ENCODE assay signal across 1 cellular context in the genomic region with DNA sequence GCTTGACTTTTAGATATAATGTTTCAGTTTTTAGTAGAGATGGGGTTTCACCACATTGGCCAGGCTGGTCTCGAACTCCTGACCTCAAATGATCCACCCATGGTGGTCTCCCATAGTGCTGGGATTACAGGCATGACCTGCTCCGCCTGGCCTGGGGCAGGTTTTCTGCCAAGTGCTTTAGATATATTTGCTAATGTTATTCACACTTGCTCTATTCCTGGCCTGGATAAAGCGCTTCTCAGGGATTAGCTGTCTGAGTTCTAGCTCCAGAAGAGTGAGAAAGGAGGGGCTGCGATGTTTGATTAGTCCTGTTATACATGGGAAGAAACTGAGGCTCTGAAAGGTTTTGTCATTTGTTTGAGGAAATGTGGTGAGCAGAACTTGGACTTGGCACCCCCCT.
TF ChIP-seq lines count a peak whose summit lies in the region.

No MANE protein-coding gene starts in this region.

TF ChIP-seq in WTC11, 78 proteins besides CTCF, POLR2A, EP300 and RAD21 (continued from another document):
- TF ChIP-seq PREB (CRISPR knock-in tag; IDR thresholded peaks at IDR 0.05; ENCODE audit: borderline replicate concordance), result no peak
- TF ChIP-seq, protein P1, sequence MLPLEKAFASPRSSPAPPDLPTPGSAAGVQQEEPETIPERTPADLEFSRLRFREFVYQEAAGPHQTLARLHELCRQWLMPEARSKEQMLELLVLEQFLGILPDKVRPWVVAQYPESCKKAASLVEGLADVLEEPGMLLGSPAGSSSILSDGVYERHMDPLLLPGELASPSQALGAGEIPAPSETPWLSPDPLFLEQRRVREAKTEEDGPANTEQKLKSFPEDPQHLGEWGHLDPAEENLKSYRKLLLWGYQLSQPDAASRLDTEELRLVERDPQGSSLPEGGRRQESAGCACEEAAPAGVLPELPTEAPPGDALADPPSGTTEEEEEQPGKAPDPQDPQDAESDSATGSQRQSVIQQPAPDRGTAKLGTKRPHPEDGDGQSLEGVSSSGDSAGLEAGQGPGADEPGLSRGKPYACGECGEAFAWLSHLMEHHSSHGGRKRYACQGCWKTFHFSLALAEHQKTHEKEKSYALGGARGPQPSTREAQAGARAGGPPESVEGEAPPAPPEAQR (CRISPR knock-in tag; IDR thresholded peaks at IDR 0.05), result no peak
- TF ChIP-seq RELA (CRISPR knock-in tag; IDR thresholded peaks at IDR 0.05; ENCODE audit: borderline replicate concordance), result no peak
- no peak for TF ChIP-seq E2F5 (CRISPR knock-in tag; IDR thresholded peaks at IDR 0.05)
- no peak for TF ChIP-seq ZNF219 (CRISPR knock-in tag; IDR thresholded peaks at IDR 0.05; ENCODE audit: borderline replicate concordance)
- TF ChIP-seq OVOL2 (CRISPR knock-in tag; IDR thresholded peaks at IDR 0.05; ENCODE audit: borderline replicate concordance), result no peak
